ENCODE assay signal across 10 cellular contexts in the genomic region with DNA sequence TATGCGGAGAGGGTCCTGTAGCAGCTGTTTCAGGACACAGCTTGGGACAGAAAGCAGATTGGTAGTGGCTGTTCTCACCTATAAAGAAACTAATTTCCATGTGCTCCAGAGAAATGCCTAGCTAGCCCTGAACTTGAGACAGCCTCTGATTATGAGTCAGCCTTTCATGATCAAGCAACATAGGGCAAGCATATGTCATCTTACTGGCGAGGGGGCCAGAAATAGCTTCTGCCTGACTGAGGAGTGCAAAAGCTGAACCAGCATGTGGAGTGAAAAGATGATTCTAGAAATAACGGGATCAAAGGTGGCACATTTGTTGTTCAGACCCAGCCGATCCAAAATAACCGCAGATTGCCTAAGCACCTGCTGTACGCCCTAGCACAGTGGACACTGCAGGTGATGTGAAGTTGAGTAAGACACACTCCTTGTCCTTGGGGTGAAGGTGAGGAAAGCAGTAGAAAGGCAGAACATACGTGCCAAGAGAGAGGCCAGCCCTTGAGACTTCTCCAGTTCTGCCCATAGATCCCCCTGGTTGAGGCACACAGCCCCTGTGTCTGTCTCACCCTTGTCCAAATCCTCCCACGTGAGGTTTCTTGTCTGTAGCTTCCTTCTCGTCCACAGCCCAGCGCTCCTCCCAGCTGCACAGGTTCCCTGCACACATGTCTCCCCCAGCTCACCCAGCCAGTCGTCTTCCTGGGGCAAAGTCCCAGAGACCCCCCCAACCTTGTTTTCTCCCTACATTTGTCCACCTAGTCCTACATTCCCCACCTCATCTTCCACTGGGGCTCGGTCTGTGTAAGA. TPM values are rescaled to one million over a fixed set of nuclear protein-coding genes. Genes with fewer than 3 reads are reported as not detected.
A peak's percentile ranks its signal among the peaks of the same experiment; 100 is the strongest.
DNase-seq lines count a peak whose midpoint lies in the region; ATAC-seq and TF ChIP-seq lines count a peak whose summit lies in the region.
"Had no signal": no experiment of that assay in that cellular context is flagged by ENCODE, and none has a peak within 500 bp of the region (broad histone marks: within the 10 kb centered on the region; RNA-seq: fewer than 3 reads in every experiment).

No MANE protein-coding gene starts in this region.

- TF ChIP-seq CTCF in foreskin fibroblast (IDR thresholded peaks at IDR 0.05; ENCODE audit: low read depth, low read length), result no peak

- ATAC-seq in HG03025 (IDR thresholded peaks at IDR 0.05; ENCODE audit: low FRiP score, unreplicated experiment) (no peak), left ventricle myocardium superior (no peak), GM18498 (IDR thresholded peaks at IDR 0.05; ENCODE audit: unreplicated experiment) (no peak)

- H3K4me3 ChIP-seq in BLaER1 treated with 17β-estradiol and CSF1 and Interleukin-3, amounts not matched to agents 10 nM and 100 nM, result no peak overlapping the region
- H3K4me3 ChIP-seq in foreskin fibroblast (ENCODE audit: low read depth in 1 of 2, low read length in 2 of 2), result no peak overlapping the region
- H3K4me3 ChIP-seq: ovary had no signal

- DNase-seq in H4 (ENCODE audit: low spot score) (peak; percentile 78), RPMI8226 (peak; percentile 67), foreskin fibroblast (peak; percentile 87 to 94), left ventricle myocardium superior (no peak), NCI-H146 (lab: John Stamatoyannopoulos, UW) (no peak)
- DNase-seq: NCI-H510A treated with DMSO at 0.1 percent for 48 hours had no signal

- no peaks in the 10 kb centered on the region for H3K27me3 ChIP-seq in BLaER1 treated with 17β-estradiol and CSF1 and Interleukin-3, amounts not matched to agents 10 nM and 100 nM
- H3K27me3 ChIP-seq: ovary had no signal

- H3K27ac ChIP-seq in BLaER1 treated with 17β-estradiol and CSF1 and Interleukin-3, amounts not matched to agents 10 nM and 100 nM, result peak overlapping the region in 2 of 11 experiments; percentile 40; a peak in 3 of 22 replicates
- H3K27ac ChIP-seq: ovary had no signal

- H3K9ac ChIP-seq in BLaER1 treated with 17β-estradiol and CSF1 and Interleukin-3, amounts not matched to agents 10 nM and 100 nM, result 0 out of 22 replicates have a peak overlapping the region, but pooled peaks of 3 of the 11 experiments have one; percentile 1 to 31 (median 14)

- H4K20me1 ChIP-seq in BLaER1 treated with 17β-estradiol and CSF1 and Interleukin-3, amounts not matched to agents 10 nM and 100 nM, result peaks cover 14 to 18% (median 17%) of the 10 kb centered on the region in 11 experiments; a peak in 20 of 22 replicates

- peaks cover 0 to 8% (median 3%) of the 10 kb centered on the region in 11 experiments; a peak in 5 of 22 replicates for H3K9me3 ChIP-seq in BLaER1 treated with 17β-estradiol and CSF1 and Interleukin-3, amounts not matched to agents 10 nM and 100 nM (replicated peaks in 1 of 11)
- H3K9me3 ChIP-seq: ovary had no signal

- intact Hi-C loops in left ventricle myocardium superior (cut with micrococcal nuclease), result no loop called here

- H3K4me2 ChIP-seq in BLaER1 treated with 17β-estradiol and CSF1 and Interleukin-3, amounts not matched to agents 10 nM and 100 nM, result peak overlapping the region in 10 of 11 experiments; percentile 10 to 80 (median 28); a peak in 12 of 22 replicates

- peaks cover 25 to 42% (median 33%) of the 10 kb centered on the region in 10 experiments for H3K4me1 ChIP-seq in BLaER1 treated with 17β-estradiol and CSF1 and Interleukin-3, amounts not matched to agents 10 nM and 100 nM

- peaks cover 0 to 6% (median 5%) of the 10 kb centered on the region in 11 experiments; a peak in 10 of 22 replicates for H3K36me3 ChIP-seq in BLaER1 treated with 17β-estradiol and CSF1 and Interleukin-3, amounts not matched to agents 10 nM and 100 nM
- H3K36me3 ChIP-seq: ovary had no signal

RNA-seq across cellular contexts. Expression of gene BCL7B, which starts 2.7 kb away (rescaled TPM):
- total RNA-seq in H4 (2014; rRNA removed; shearing (Covaris generic)), result 19.5 and 37.4 TPM in 2 replicates
- total RNA-seq in left ventricle myocardium superior, result 80.7 TPM

RNA-seq across cellular contexts. Expression of gene TBL2, which starts 18.1 kb away (rescaled TPM):
- total RNA-seq in H4 (2014; rRNA removed; shearing (Covaris generic)), result 57.0 and 68.6 TPM in 2 replicates
- 7.8 TPM for total RNA-seq in left ventricle myocardium superior

RNA-seq across cellular contexts. Expression of gene BAZ1B, which starts 38.1 kb away (rescaled TPM):
- total RNA-seq in H4 (2014; rRNA removed; shearing (Covaris generic)), result 68.6 and 74.8 TPM in 2 replicates
- total RNA-seq in left ventricle myocardium superior, result 44.6 TPM

Comparison
In these comparisons a context has a peak if more than half of its experiments do, and no peak if none do; other contexts are left out.
1. DNase-seq: peak in H4 (single experiment), RPMI8226 (single experiment) and foreskin fibroblast (2 of 2); none in left ventricle myocardium superior (single experiment) and NCI-H146 (single experiment).